Comparison of ENCODE assay signal across 13 cellular contexts in genomic region chr4:8586671-8587468, GRCh38. TPM values are rescaled to one million over a fixed set of nuclear protein-coding genes. Genes with fewer than 3 reads are reported as not detected.
DNase-seq lines count a peak whose midpoint lies in the region; ATAC-seq and TF ChIP-seq lines count a peak whose summit lies in the region.
"Had no signal": no experiment of that assay in that cellular context is flagged by ENCODE, and none has a peak within 500 bp of the region (broad histone marks: within the 10 kb centered on the region; RNA-seq: fewer than 3 reads in every experiment).

No MANE protein-coding gene starts in this region.

- TF ChIP-seq CTCF in Caco-2 (IDR thresholded peaks at IDR 0.05; ENCODE audit: insufficient read depth in 1 of 2, low read depth in 1 of 2, low read length in 1 of 2, severe bottlenecking in 1 of 2, unreplicated experiment in 1 of 2), result peak in 1 of 2 experiments; percentile 73
- TF ChIP-seq CTCF in HEK293 (tag by site-specific recombination; IDR thresholded peaks at IDR 0.05), result no peak
- TF ChIP-seq CTCF in VCaP (conservative IDR thresholded peaks at IDR 0.05), result peak; percentile 81
- TF ChIP-seq CTCF in nephron (IDR thresholded peaks at IDR 0.05; ENCODE audit: unreplicated experiment in 3 of 3), result peak in 1 of 3 experiments; percentile 10

- H3K27ac Mint-ChIP-seq in Caco-2 (ENCODE audit: unreplicated experiment) (no peak overlapping the region), nephron (peak overlapping the region in 2 of 3 experiments; percentile 57 to 67)
- H3K27ac Mint-ChIP-seq: activated naive CD8-positive, alpha-beta T cell had no signal

- H3K36me3 Mint-ChIP-seq in Caco-2 (ENCODE audit: insufficient read depth, unreplicated experiment) (no peaks in the 10 kb centered on the region), nephron (ENCODE audit: low read depth) (no peaks in the 10 kb centered on the region)
- H3K36me3 Mint-ChIP-seq: activated naive CD8-positive, alpha-beta T cell; CD8-positive, alpha-beta memory T cell had no signal

- H3K9me3 ChIP-seq in Caco-2 (no peaks in the 10 kb centered on the region), HEK293 (ENCODE audit: control insufficient read depth, insufficient read depth, low read depth, low read length) (no peaks in the 10 kb centered on the region)
- H3K9me3 ChIP-seq: right atrium auricular region had no signal

- H3K9me3 Mint-ChIP-seq in Caco-2 (ENCODE audit: unreplicated experiment), result no peaks in the 10 kb centered on the region
- peaks cover 3% of the 10 kb centered on the region for H3K9me3 Mint-ChIP-seq in nephron
- H3K9me3 Mint-ChIP-seq: CD8-positive, alpha-beta memory T cell had no signal

- H3K4me3 ChIP-seq in Caco-2 (ENCODE audit: low read depth, low read length) (no peak overlapping the region), HEK293 (ENCODE audit: low read depth, low read length) (no peak overlapping the region)
- H3K4me3 ChIP-seq: right atrium auricular region had no signal

- peak; percentile 50 to 51 for DNase-seq in Caco-2
- no peak for DNase-seq in activated CD4-positive, alpha-beta T cell treated with anti-CD3 and anti-CD28 coated beads, Interleukin-2, amount 50 U/mL, for 48 hours
- DNase-seq in effector CD8-positive, alpha-beta T cell (lab: John Stamatoyannopoulos, UW), result no peak
- no peak for DNase-seq in cerebellar nuclear complex (lab: John Stamatoyannopoulos, UW)
- DNase-seq: CD8-positive, alpha-beta memory T cell; NCI-H1930; T-helper 9 cell had no signal

- H3K27ac ChIP-seq in HEK293 (ENCODE audit: extremely low read depth, low read depth, low read length) (no peak overlapping the region), VCaP (no peak overlapping the region)
- H3K27ac ChIP-seq: right atrium auricular region had no signal

- H3K4me1 Mint-ChIP-seq in Caco-2 (ENCODE audit: low read depth, unreplicated experiment) (no peaks in the 10 kb centered on the region), nephron (peaks cover 39% of the 10 kb centered on the region)
- H3K4me1 Mint-ChIP-seq: CD8-positive, alpha-beta memory T cell had no signal

- H3K27me3 Mint-ChIP-seq in Caco-2 (ENCODE audit: insufficient read depth, unreplicated experiment) (peaks cover 2% of the 10 kb centered on the region), nephron (ENCODE audit: low read depth) (peaks cover 72% of the 10 kb centered on the region)

- POLR2A ChIA-PET in Caco-2 (lab: Charles Lee) (no interaction called here), HEK293 (lab: Yijun Ruan, JAX) (no interaction called here)

- no peak for ATAC-seq in HG03135 (IDR thresholded peaks at IDR 0.05; ENCODE audit: unreplicated experiment)

- no peaks in the 10 kb centered on the region; the same call in 1 of the 2 replicates for H3K27me3 ChIP-seq in Caco-2 (replicated peaks; ENCODE audit: control insufficient read depth, insufficient read depth, low read length)

- intact Hi-C loops in Caco-2 (cut with micrococcal nuclease; ENCODE audit: unreplicated experiment), result loop anchor here (1.0 kb wide), 1 partner anchor 119 kb away; no protein-coding TSS in a partner anchor

- no TSS peak for BruUV-seq in Caco-2 (replicated peaks; lab: Mats Ljungman, UMichigan)

- no peak overlapping the region for H3K4me3 Mint-ChIP-seq in Caco-2 (ENCODE audit: unreplicated experiment)
- peak overlapping the region in 1 of 3 experiments; percentile 49 for H3K4me3 Mint-ChIP-seq in nephron
- H3K4me3 Mint-ChIP-seq: activated naive CD8-positive, alpha-beta T cell had no signal

- CTCF ChIA-PET in Caco-2 (lab: Charles Lee) (interaction anchor here (0.6 to 1.5 kb wide), 13 partner anchors 15 to 158 kb away, joined by 3 to 9 read pairs (median 4); no protein-coding TSS in a partner anchor), HEK293 (lab: Yijun Ruan, JAX) (interaction anchor here (0.6 to 1.5 kb wide), 10 partner anchors 9 to 488 kb away, joined by 3 to 8 read pairs (median 3); no protein-coding TSS in a partner anchor)

- H3K4me1 ChIP-seq in Caco-2 (peaks cover under 1% of the 10 kb centered on the region; the same call in 1 of the 2 replicates), HEK293 (ENCODE audit: control insufficient read depth, insufficient read depth, low read length) (no peaks in the 10 kb centered on the region)
- H3K4me1 ChIP-seq: right atrium auricular region had no signal

- H3K36me3 ChIP-seq in Caco-2 (ENCODE audit: control insufficient read depth, insufficient read depth, low read length) (no peaks in the 10 kb centered on the region), HEK293 (ENCODE audit: control insufficient read depth in 2 of 2, insufficient read depth in 1 of 2, low read length in 2 of 2) (no peaks in the 10 kb centered on the region)
- H3K36me3 ChIP-seq: right atrium auricular region had no signal

TF ChIP-seq in HEK293, 187 proteins besides CTCF, POLR2A, EP300 and RAD21:
- TF ChIP-seq ZNF48 (tag by site-specific recombination; IDR thresholded peaks at IDR 0.05) (no peak), EGR2 (tag by site-specific recombination; IDR thresholded peaks at IDR 0.05; ENCODE audit: low read depth) (0 out of 2 replicates have a peak, but pooled peaks have one; percentile 22), MYNN (tag by site-specific recombination; IDR thresholded peaks at IDR 0.05; ENCODE audit: borderline replicate concordance) (no peak)

RNA-seq across cellular contexts. Expression of gene CPZ, which starts 5.7 kb away (rescaled TPM):
- total RNA-seq in Caco-2 (2022), result 5.2 and 7.7 TPM in 2 replicates
- total RNA-seq: CD8-positive, alpha-beta memory T cell had no signal

RNA-seq across cellular contexts. Expression of gene GPR78, which starts 6.7 kb away (rescaled TPM):
- total RNA-seq in Caco-2 (2022), result 0.68 and 0.79 TPM in 2 replicates
- total RNA-seq: CD8-positive, alpha-beta memory T cell; right atrium auricular region had no signal

Comparison
In these comparisons a context has a peak if more than half of its experiments do, and no peak if none do; other contexts are left out.
1. DNase-seq: peak in Caco-2 (2 of 2); none in activated CD4-positive, alpha-beta T cell treated with anti-CD3 and anti-CD28 coated beads, Interleukin-2, amount 50 U/mL, for 48 hours (0 of 2), effector CD8-positive, alpha-beta T cell (single experiment) and cerebellar nuclear complex (0 of 2).